In genomic region chr1:27416387-27417111, GRCh38 we compare ENCODE assay signal across 8 cellular contexts. TPM values are rescaled to one million over a fixed set of nuclear protein-coding genes. Genes with fewer than 3 reads are reported as not detected.
DNase-seq lines count a peak whose midpoint lies in the region; ATAC-seq and TF ChIP-seq lines count a peak whose summit lies in the region.

No MANE protein-coding gene starts in this region.

- peaks cover 59% of the 10 kb centered on the region for H3K36me3 ChIP-seq in CD8-positive, alpha-beta T cell (ENCODE audit: insufficient read depth, low read length)
- peaks cover 4 to 5% of the 10 kb centered on the region in 2 donors for H3K36me3 ChIP-seq in prostate gland

- peak; percentile 74 for ATAC-seq in CD8-positive, alpha-beta T cell
- ATAC-seq in GM21447 (IDR thresholded peaks at IDR 0.05; ENCODE audit: unreplicated experiment) (peak; percentile 47), GM21576 (IDR thresholded peaks at IDR 0.05; ENCODE audit: unreplicated experiment) (no peak), GM19463 (IDR thresholded peaks at IDR 0.05; ENCODE audit: unreplicated experiment) (no peak)

- peaks cover 74% of the 10 kb centered on the region for H3K36me3 Mint-ChIP-seq in CD8-positive, alpha-beta T cell

- intact Hi-C loops in CD8-positive, alpha-beta T cell (cut with DNase I, micrococcal nuclease) = loop anchor here (1.0 to 5.0 kb wide), 6 partner anchors 41 to 247 kb away; partner anchors contain the start of gene WASF2 (in 1 of the 2)
- intact Hi-C loops in prostate gland (cut with DNase I) = loop anchor here (5.0 kb wide), 2 partner anchors 76 to 186 kb away; partner anchors contain the start of genes AHDC1 and WASF2

- H3K9me3 ChIP-seq in CD8-positive, alpha-beta T cell (ENCODE audit: low read length) = no peaks in the 10 kb centered on the region
- H3K9me3 ChIP-seq in prostate gland = no peaks in the 10 kb centered on the region

- CTCF ChIA-PET in CD8-positive, alpha-beta T cell (lab: Charles Lee) = interaction anchor here (0.7 to 2.4 kb wide), 24 partner anchors 9 to 253 kb away, joined by 3 to 18 read pairs (median 4); no protein-coding TSS in a partner anchor

- TF ChIP-seq CTCF in CD8-positive, alpha-beta T cell (IDR thresholded peaks at IDR 0.05) = peak; percentile 56
- TF ChIP-seq CTCF in fibroblast of villous mesenchyme (IDR thresholded peaks at IDR 0.05; ENCODE audit: insufficient read depth, low read depth, low read length) = peak; percentile 89
- TF ChIP-seq CTCF in prostate gland (IDR thresholded peaks at IDR 0.05) = peak in 3 of 4 experiments; percentile 41 to 68 (median 63)

- no peaks in the 10 kb centered on the region for H3K9me3 Mint-ChIP-seq in CD8-positive, alpha-beta T cell

- no peak overlapping the region for H3K4me3 ChIP-seq in CD8-positive, alpha-beta T cell (ENCODE audit: low read depth, low read length)
- H3K4me3 ChIP-seq in fibroblast of villous mesenchyme (ENCODE audit: low read depth, low read length) (no peak overlapping the region), prostate gland (no peak overlapping the region)

- peak overlapping the region; percentile 37 for H3K27ac Mint-ChIP-seq in CD8-positive, alpha-beta T cell

- POLR2A ChIA-PET in CD8-positive, alpha-beta T cell (lab: Charles Lee) = interaction anchor here (0.7 kb wide), 1 partner anchor 116 kb away, joined by 3 read pairs; no protein-coding TSS in a partner anchor

- no peaks in the 10 kb centered on the region for H3K27me3 ChIP-seq in CD8-positive, alpha-beta T cell (ENCODE audit: insufficient read depth, low read length)
- H3K27me3 ChIP-seq in prostate gland (replicated peaks; ENCODE audit: insufficient read depth) = no peaks in the 10 kb centered on the region

- peak in 4 of 7 experiments; percentile 30 to 61 (median 48) for DNase-seq in CD8-positive, alpha-beta T cell
- peak; percentile 68 for DNase-seq in NCI-H748 (lab: John Stamatoyannopoulos, UW; ENCODE audit: unreplicated experiment)
- DNase-seq in activated T-cell treated with anti-CD3 and anti-CD28 coated beads for 4 hours = peak; percentile 43
- peak; percentile 83 for DNase-seq in fibroblast of villous mesenchyme (ENCODE audit: low read depth)
- no peak for DNase-seq in prostate gland (ENCODE audit: low spot score)

- H3K27ac ChIP-seq in CD8-positive, alpha-beta T cell (ENCODE audit: low read depth, low read length) = no peak overlapping the region
- H3K27ac ChIP-seq in prostate gland = peak overlapping the region; percentile 64 to 68

- H3K4me3 Mint-ChIP-seq in CD8-positive, alpha-beta T cell = no peak overlapping the region

- peaks cover 19% of the 10 kb centered on the region for H3K4me1 ChIP-seq in CD8-positive, alpha-beta T cell (ENCODE audit: insufficient read depth, low read length)
- H3K4me1 ChIP-seq in prostate gland (replicated peaks) = peaks cover 11% of the 10 kb centered on the region

- peaks cover 33% of the 10 kb centered on the region for H3K4me1 Mint-ChIP-seq in CD8-positive, alpha-beta T cell (ENCODE audit: low read depth)

- TF ChIP-seq POLR2A in prostate gland (IDR thresholded peaks at IDR 0.05) = no peak

- H3K27me3 Mint-ChIP-seq in CD8-positive, alpha-beta T cell (ENCODE audit: low read depth) = no peaks in the 10 kb centered on the region

- WGBS in prostate gland = 78% methylated on average over 3 of the region's 3 CpGs

RNA-seq across cellular contexts. Expression of gene GPR3, which starts 24.1 kb away (rescaled TPM):
- 1 to 10 TPM in 1 of 2 experiments, not detected in 1; 1.1 TPM for total RNA-seq in CD8-positive, alpha-beta T cell
- total RNA-seq in fibroblast of villous mesenchyme (0.64 and 0.86 TPM in 2 replicates), prostate gland (under 1 TPM; 0.14 to 0.57 TPM)

RNA-seq across cellular contexts. Expression of gene CD164L2, which starts 33.4 kb away (rescaled TPM):
- not detected for total RNA-seq in CD8-positive, alpha-beta T cell
- total RNA-seq in fibroblast of villous mesenchyme (not detected in 2 replicates), prostate gland (1 to 10 TPM; 1.8 to 3.6 TPM)

RNA-seq across cellular contexts. Expression of gene FCN3, which starts 41.9 kb away (rescaled TPM):
- not detected for total RNA-seq in CD8-positive, alpha-beta T cell
- total RNA-seq in fibroblast of villous mesenchyme = not detected in 2 replicates
- total RNA-seq in prostate gland = 10 to 100 TPM in 1 of 2 donors, under 1 TPM in 1; 0.82 to 15.6 TPM

RNA-seq across cellular contexts. Expression of gene MAP3K6, which starts 49.8 kb away (rescaled TPM):
- total RNA-seq in CD8-positive, alpha-beta T cell = 10 to 100 TPM; 17.5 to 19.9 TPM
- total RNA-seq in fibroblast of villous mesenchyme = 24.2 and 25.9 TPM in 2 replicates
- 10 to 100 TPM; 38.6 to 60.7 TPM for total RNA-seq in prostate gland

Comparison
In these comparisons a context has a peak if more than half of its experiments do, and no peak if none do; other contexts are left out.
1. ATAC-seq: peak in CD8-positive, alpha-beta T cell (single experiment) and GM21447 (single experiment); none in GM21576 (single experiment) and GM19463 (single experiment).
2. Peak in every context shown above with its lines, with median percentiles within 50 percentile points of each other: CTCF ChIP-seq.